2 cellular contexts compared by ENCODE assay signal in the genomic region with DNA sequence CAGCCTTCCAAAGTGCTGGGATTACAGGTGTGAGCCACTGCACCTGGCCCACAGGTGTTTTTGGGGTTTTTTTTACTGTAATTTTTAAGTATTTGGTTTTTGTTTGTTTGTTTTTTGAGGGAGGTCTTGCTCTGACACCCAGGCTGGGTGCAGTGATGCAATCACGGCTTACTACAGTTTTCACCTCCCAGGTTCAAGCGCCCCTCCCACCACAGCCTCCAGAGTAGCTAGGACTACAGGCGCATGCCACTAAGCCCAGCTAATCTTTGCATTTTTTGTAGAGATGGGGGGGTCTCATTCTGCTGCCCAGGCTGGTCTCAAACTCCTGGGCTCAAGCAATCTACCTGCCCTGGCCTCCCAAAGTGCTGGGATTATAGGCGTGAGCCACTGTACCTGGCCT.
TF ChIP-seq lines count a peak whose summit lies in the region.

No MANE protein-coding gene starts in this region.

TF ChIP-seq in IMR-90, 13 proteins besides CTCF, POLR2A, EP300 and RAD21:
- TF ChIP-seq RFX5 (IDR thresholded peaks at IDR 0.05; ENCODE audit: low read depth, low read length) (no peak), CEBPB (IDR thresholded peaks at IDR 0.05; ENCODE audit: low read depth, low read length) (0 out of 2 replicates have a peak, but pooled peaks have one; percentile 20), RCOR1 (IDR thresholded peaks at IDR 0.05; ENCODE audit: insufficient replicate concordance, low read length) (no peak)
- TF ChIP-seq, protein P1, sequence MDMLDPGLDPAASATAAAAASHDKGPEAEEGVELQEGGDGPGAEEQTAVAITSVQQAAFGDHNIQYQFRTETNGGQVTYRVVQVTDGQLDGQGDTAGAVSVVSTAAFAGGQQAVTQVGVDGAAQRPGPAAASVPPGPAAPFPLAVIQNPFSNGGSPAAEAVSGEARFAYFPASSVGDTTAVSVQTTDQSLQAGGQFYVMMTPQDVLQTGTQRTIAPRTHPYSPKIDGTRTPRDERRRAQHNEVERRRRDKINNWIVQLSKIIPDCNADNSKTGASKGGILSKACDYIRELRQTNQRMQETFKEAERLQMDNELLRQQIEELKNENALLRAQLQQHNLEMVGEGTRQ (IDR thresholded peaks at IDR 0.05; ENCODE audit: low read depth, low read length): no peak

TF ChIP-seq in GM23338, 12 proteins besides CTCF, POLR2A, EP300 and RAD21:
- TF ChIP-seq EZH2 (IDR thresholded peaks at IDR 0.05; ENCODE audit: low read depth, unreplicated experiment) (no peak), CREB1 (CRISPR knock-in tag; IDR thresholded peaks at IDR 0.05; ENCODE audit: low read depth) (no peak), EZH2phosphoT487 (IDR thresholded peaks at IDR 0.05; ENCODE audit: unreplicated experiment) (no peak), POLR2AphosphoS5 (IDR thresholded peaks at IDR 0.05; ENCODE audit: low read depth) (no peak), JUNB (IDR thresholded peaks at IDR 0.05; ENCODE audit: unreplicated experiment) (no peak), ETS1 (IDR thresholded peaks at IDR 0.05) (no peak), STAT1 (IDR thresholded peaks at IDR 0.05; ENCODE audit: unreplicated experiment) (no peak), ZNF331 (CRISPR knock-in tag; IDR thresholded peaks at IDR 0.05; ENCODE audit: low read depth) (no peak), ZNF114 (CRISPR knock-in tag; IDR thresholded peaks at IDR 0.05) (no peak), NANOG (IDR thresholded peaks at IDR 0.05; ENCODE audit: borderline replicate concordance) (no peak), ZNF462 (CRISPR knock-in tag; IDR thresholded peaks at IDR 0.05) (no peak)
- TF ChIP-seq, protein P2, sequence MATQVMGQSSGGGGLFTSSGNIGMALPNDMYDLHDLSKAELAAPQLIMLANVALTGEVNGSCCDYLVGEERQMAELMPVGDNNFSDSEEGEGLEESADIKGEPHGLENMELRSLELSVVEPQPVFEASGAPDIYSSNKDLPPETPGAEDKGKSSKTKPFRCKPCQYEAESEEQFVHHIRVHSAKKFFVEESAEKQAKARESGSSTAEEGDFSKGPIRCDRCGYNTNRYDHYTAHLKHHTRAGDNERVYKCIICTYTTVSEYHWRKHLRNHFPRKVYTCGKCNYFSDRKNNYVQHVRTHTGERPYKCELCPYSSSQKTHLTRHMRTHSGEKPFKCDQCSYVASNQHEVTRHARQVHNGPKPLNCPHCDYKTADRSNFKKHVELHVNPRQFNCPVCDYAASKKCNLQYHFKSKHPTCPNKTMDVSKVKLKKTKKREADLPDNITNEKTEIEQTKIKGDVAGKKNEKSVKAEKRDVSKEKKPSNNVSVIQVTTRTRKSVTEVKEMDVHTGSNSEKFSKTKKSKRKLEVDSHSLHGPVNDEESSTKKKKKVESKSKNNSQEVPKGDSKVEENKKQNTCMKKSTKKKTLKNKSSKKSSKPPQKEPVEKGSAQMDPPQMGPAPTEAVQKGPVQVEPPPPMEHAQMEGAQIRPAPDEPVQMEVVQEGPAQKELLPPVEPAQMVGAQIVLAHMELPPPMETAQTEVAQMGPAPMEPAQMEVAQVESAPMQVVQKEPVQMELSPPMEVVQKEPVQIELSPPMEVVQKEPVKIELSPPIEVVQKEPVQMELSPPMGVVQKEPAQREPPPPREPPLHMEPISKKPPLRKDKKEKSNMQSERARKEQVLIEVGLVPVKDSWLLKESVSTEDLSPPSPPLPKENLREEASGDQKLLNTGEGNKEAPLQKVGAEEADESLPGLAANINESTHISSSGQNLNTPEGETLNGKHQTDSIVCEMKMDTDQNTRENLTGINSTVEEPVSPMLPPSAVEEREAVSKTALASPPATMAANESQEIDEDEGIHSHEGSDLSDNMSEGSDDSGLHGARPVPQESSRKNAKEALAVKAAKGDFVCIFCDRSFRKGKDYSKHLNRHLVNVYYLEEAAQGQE (IDR thresholded peaks at IDR 0.05; ENCODE audit: unreplicated experiment): no peak
